Comparison of ENCODE assay signal across 17 cellular contexts in the genomic region with DNA sequence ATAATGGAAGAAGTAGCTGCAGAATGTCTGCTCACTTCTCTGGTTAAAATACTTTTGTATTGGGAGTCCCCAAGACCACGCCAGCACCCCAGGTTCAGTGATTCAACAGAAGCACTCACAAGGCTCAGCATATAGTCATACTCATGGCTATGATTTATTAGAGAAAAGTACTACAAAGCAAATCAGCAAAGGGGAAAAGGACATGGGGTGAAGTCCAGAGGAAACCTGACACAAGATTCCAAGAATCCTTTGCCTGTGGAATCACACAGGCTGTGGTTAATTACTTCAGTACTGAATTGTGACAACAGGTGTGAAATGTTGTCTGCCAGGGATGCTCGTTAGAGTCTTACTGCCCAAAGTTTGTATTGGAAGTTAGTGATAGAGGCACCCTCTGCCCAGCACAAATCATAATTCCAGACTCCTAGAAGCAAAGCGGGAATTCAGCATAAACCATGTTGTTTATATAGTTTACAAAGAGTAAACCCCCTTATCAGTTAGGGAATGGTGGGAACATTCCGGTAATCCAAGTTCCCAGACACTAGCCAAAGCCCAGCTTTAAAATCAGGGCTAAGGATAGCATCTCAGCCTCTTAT.
DNase-seq lines count a peak whose midpoint lies in the region; ATAC-seq and TF ChIP-seq lines count a peak whose summit lies in the region.
"Had no signal": no experiment of that assay in that cellular context is flagged by ENCODE, and none has a peak within 500 bp of the region (broad histone marks: within the 10 kb centered on the region; RNA-seq: fewer than 3 reads in every experiment).

No MANE protein-coding gene starts in this region.

- no peak for TF ChIP-seq CTCF in choroid plexus epithelial cell (conservative IDR thresholded peaks at IDR 0.05; ENCODE audit: low read depth, low read length)
- no peak for TF ChIP-seq CTCF in mesothelial cell of epicardium (IDR thresholded peaks at IDR 0.05; ENCODE audit: unreplicated experiment)

- no peaks in the 10 kb centered on the region for H3K27me3 ChIP-seq in HUES48 (ENCODE audit: control insufficient read depth, insufficient read depth, low read length)
- H3K27me3 ChIP-seq: ovary had no signal

- no peaks in the 10 kb centered on the region for H3K9me3 ChIP-seq in HUES48 (ENCODE audit: control insufficient read depth, insufficient read depth, low read length)
- H3K9me3 ChIP-seq: ovary had no signal

- peak overlapping the region; percentile 61 for H3K27ac ChIP-seq in HUES48 (ENCODE audit: low read depth, low read length)
- H3K27ac ChIP-seq: ovary, SK-N-MC had no signal

- no peak overlapping the region for H3K9ac ChIP-seq in HUES48 (ENCODE audit: low read depth, low read length)

- no peaks in the 10 kb centered on the region for H3K27me3 Mint-ChIP-seq in mesothelial cell of epicardium (ENCODE audit: low read depth)
- H3K27me3 Mint-ChIP-seq: central memory CD8-positive, alpha-beta T cell had no signal

- H3K4me3 Mint-ChIP-seq in mesothelial cell of epicardium: no peak overlapping the region
- H3K4me3 Mint-ChIP-seq: central memory CD8-positive, alpha-beta T cell had no signal

- peaks cover 6% of the 10 kb centered on the region for H3K4me1 Mint-ChIP-seq in mesothelial cell of epicardium
- H3K4me1 Mint-ChIP-seq: central memory CD8-positive, alpha-beta T cell had no signal

- no peaks in the 10 kb centered on the region for H3K36me3 ChIP-seq in HUES48 (ENCODE audit: control insufficient read depth, insufficient read depth, low read length)
- H3K36me3 ChIP-seq: ovary had no signal

- peak; percentile 43 for DNase-seq in AG08395 (ENCODE audit: low spot score)
- DNase-seq in choroid plexus epithelial cell (ENCODE audit: low read depth): peak; percentile 24
- no peak for DNase-seq in mesothelial cell of epicardium (ENCODE audit: low spot score in 2 of 2, unreplicated experiment in 2 of 2)
- no peak for DNase-seq in NCI-H146 (lab: John Stamatoyannopoulos, UW)
- DNase-seq: activated CD4-positive, alpha-beta T cell treated with anti-CD3 and anti-CD28 coated beads, Interleukin-2, amount 50 U/mL, for 1 hour; glutamatergic neuron; NCI-H1694 treated with DMSO at 0.1 percent for 48 hours; NCI-H510A treated with DMSO at 0.1 percent for 48 hours; ovary; stimulated activated naive CD4-positive, alpha-beta T cell had no signal

- H3K9me3 Mint-ChIP-seq in mesothelial cell of epicardium: peaks cover 31% of the 10 kb centered on the region
- H3K9me3 Mint-ChIP-seq: activated naive CD4-positive, alpha-beta T cell treated with anti-CD3 and anti-CD28 coated beads, Interleukin-2, amount 50 U/mL, for 72 hours; central memory CD8-positive, alpha-beta T cell had no signal

- H3K36me3 Mint-ChIP-seq in mesothelial cell of epicardium: peaks cover 4% of the 10 kb centered on the region

- peaks cover 19% of the 10 kb centered on the region for H3K4me1 ChIP-seq in HUES48 (ENCODE audit: control insufficient read depth, insufficient read depth, low read length)

- H3K4me3 ChIP-seq in HUES48 (ENCODE audit: low read depth, low read length) (no peak overlapping the region), choroid plexus epithelial cell (ENCODE audit: low read depth, low read length) (no peak overlapping the region)
- H3K4me3 ChIP-seq: ovary, SK-N-MC had no signal

- ATAC-seq in HG03378 (IDR thresholded peaks at IDR 0.05; ENCODE audit: unreplicated experiment) (no peak), GM18870 (IDR thresholded peaks at IDR 0.05; ENCODE audit: unreplicated experiment) (no peak), GM21825 (IDR thresholded peaks at IDR 0.05; ENCODE audit: unreplicated experiment) (no peak)
- ATAC-seq: activated naive CD4-positive, alpha-beta T cell treated with anti-CD3 and anti-CD28 coated beads, Interleukin-2, amount 50 U/mL, for 72 hours had no signal

- H3K27ac Mint-ChIP-seq in mesothelial cell of epicardium: peak overlapping the region; percentile 43

Comparison
In these comparisons a context has a peak if more than half of its experiments do, and no peak if none do; other contexts are left out.
1. DNase-seq: peak in AG08395 (single experiment) and choroid plexus epithelial cell (single experiment); none in mesothelial cell of epicardium (0 of 2) and NCI-H146 (single experiment).